10 cellular contexts compared by ENCODE assay signal in genomic region chr20:19785173-19785799, GRCh38. TPM values are rescaled to one million over a fixed set of nuclear protein-coding genes. Genes with fewer than 3 reads are reported as not detected.
DNase-seq lines count a peak whose midpoint lies in the region; ATAC-seq and TF ChIP-seq lines count a peak whose summit lies in the region.
"Had no signal": no experiment of that assay in that cellular context is flagged by ENCODE, and none has a peak within 500 bp of the region (broad histone marks: within the 10 kb centered on the region; RNA-seq: fewer than 3 reads in every experiment).

No MANE protein-coding gene starts in this region.

- DNase-seq in A673 (ENCODE audit: low spot score): no peak
- peak; percentile 36 for DNase-seq in RPMI7951 (ENCODE audit: low read depth)
- DNase-seq in fibroblast of mammary gland (ENCODE audit: low read depth): peak; percentile 61
- no peak for DNase-seq in neural crest cell (ENCODE audit: low read depth, low spot score)
- no peak for DNase-seq in GM20000 (ENCODE audit: low spot score)
- no peak for DNase-seq in naive thymus-derived CD4-positive, alpha-beta T cell
- no peak for DNase-seq in activated T-cell treated with anti-CD3 and anti-CD28 coated beads, Interleukin-2, amount 50 U/mL, for 24 hours
- no peak for DNase-seq in GM13977 (ENCODE audit: low spot score)
- DNase-seq: activated effector memory CD4-positive, alpha-beta T cell treated with Interleukin-2 at 50 U/mL for 16 hours had no signal

- CTCF ChIA-PET in A673 (lab: Charles Lee): interaction anchor here (1.0 kb wide), 1 partner anchor 208 kb away, joined by 4 read pairs; no protein-coding TSS in a partner anchor
- CTCF ChIA-PET in naive thymus-derived CD4-positive, alpha-beta T cell (lab: Charles Lee): no interaction called here

- POLR2A ChIA-PET in A673 (lab: Charles Lee; ENCODE audit: low non-redundant PET): interaction anchor here (0.7 kb wide), 1 partner anchor 26 kb away, joined by 3 read pairs; no protein-coding TSS in a partner anchor
- POLR2A ChIA-PET in naive thymus-derived CD4-positive, alpha-beta T cell (lab: Charles Lee): no interaction called here

- H3K36me3 ChIP-seq in A673 (ENCODE audit: insufficient read depth, low read length, poor library complexity, severe bottlenecking): no peaks in the 10 kb centered on the region
- no peaks in the 10 kb centered on the region for H3K36me3 ChIP-seq in naive thymus-derived CD4-positive, alpha-beta T cell (ENCODE audit: control insufficient read depth in 2 of 3, insufficient read depth in 3 of 3, low read length in 3 of 3)
- H3K36me3 ChIP-seq: BLaER1 had no signal

- no peak for TF ChIP-seq CTCF in A673 (conservative IDR thresholded peaks at IDR 0.05; ENCODE audit: low read depth, low read length)
- no peak for TF ChIP-seq CTCF in fibroblast of mammary gland (conservative IDR thresholded peaks at IDR 0.05; ENCODE audit: control insufficient read depth, insufficient read depth, low read depth, low read length)
- TF ChIP-seq CTCF in neural crest cell (conservative IDR thresholded peaks at IDR 0.05): no peak
- TF ChIP-seq CTCF in GM20000 (IDR thresholded peaks at IDR 0.05; ENCODE audit: extremely low read depth, missing control alignments): no peak
- no peak for TF ChIP-seq CTCF in GM13977 (IDR thresholded peaks at IDR 0.05; ENCODE audit: extremely low read depth, insufficient read depth, missing control alignments)

- no TSS peak for BruUV-seq in A673 (replicated peaks; lab: Mats Ljungman, UMichigan)

- no peaks in the 10 kb centered on the region for H3K27me3 Mint-ChIP-seq in neural crest cell (ENCODE audit: low read depth)
- H3K27me3 Mint-ChIP-seq in naive thymus-derived CD4-positive, alpha-beta T cell: peaks cover 0 to 14% (median 8%) of the 10 kb centered on the region in 5 donors
- H3K27me3 Mint-ChIP-seq in activated T-cell treated with anti-CD3 and anti-CD28 coated beads, Interleukin-2, amount 50 U/mL, for 24 hours: peaks cover 21% of the 10 kb centered on the region

- intact Hi-C loops in A673 (cut with micrococcal nuclease; ENCODE audit: unreplicated experiment): loop anchor here (1.0 to 10.0 kb wide), 2 partner anchors 90 to 210 kb away; no protein-coding TSS in a partner anchor
- intact Hi-C loops in naive thymus-derived CD4-positive, alpha-beta T cell (cut with micrococcal nuclease): loop anchor here (1.0 to 10.0 kb wide), 2 partner anchors 210 kb away; no protein-coding TSS in a partner anchor

- peaks cover 28% of the 10 kb centered on the region for H3K4me1 Mint-ChIP-seq in neural crest cell
- H3K4me1 Mint-ChIP-seq in naive thymus-derived CD4-positive, alpha-beta T cell: peaks cover 0 to 6% (median 0%) of the 10 kb centered on the region in 7 donors
- H3K4me1 Mint-ChIP-seq in activated T-cell treated with anti-CD3 and anti-CD28 coated beads, Interleukin-2, amount 50 U/mL, for 24 hours (ENCODE audit: low read depth): peaks cover 2% of the 10 kb centered on the region

- H3K27ac ChIP-seq in A673 (ENCODE audit: low read depth, low read length, poor library complexity, severe bottlenecking): peak overlapping the region; percentile 34
- no peak overlapping the region for H3K27ac ChIP-seq in naive thymus-derived CD4-positive, alpha-beta T cell (ENCODE audit: low read depth, low read length)
- H3K27ac ChIP-seq: BLaER1 had no signal

- H3K4me3 ChIP-seq in A673 (ENCODE audit: low read depth, low read length, poor library complexity, severe bottlenecking) (no peak overlapping the region), fibroblast of mammary gland (ENCODE audit: control insufficient read depth, low read depth, low read length) (no peak overlapping the region)
- no peak overlapping the region for H3K4me3 ChIP-seq in naive thymus-derived CD4-positive, alpha-beta T cell (ENCODE audit: low read length)
- H3K4me3 ChIP-seq: BLaER1 had no signal

- no peak for ATAC-seq in naive thymus-derived CD4-positive, alpha-beta T cell

- no peaks in the 10 kb centered on the region for H3K27me3 ChIP-seq in A673 (replicated peaks; ENCODE audit: insufficient read depth, low read depth, low read length, poor library complexity)
- no peaks in the 10 kb centered on the region for H3K27me3 ChIP-seq in naive thymus-derived CD4-positive, alpha-beta T cell (ENCODE audit: control insufficient read depth in 2 of 2, insufficient read depth in 2 of 2, low read length in 2 of 2)
- H3K27me3 ChIP-seq: BLaER1 had no signal

- in situ Hi-C loops in GM13977 (cut with MboI; ENCODE audit: low pct_unique_long_range_greater_than_20kb, low sequenced_read_pairs, unreplicated experiment): loop anchor here (10.0 kb wide), 1 partner anchor 210 kb away; no protein-coding TSS in a partner anchor

- peaks cover 33% of the 10 kb centered on the region for H3K4me1 ChIP-seq in A673 (ENCODE audit: insufficient read depth, low read length, poor library complexity, severe bottlenecking)
- H3K4me1 ChIP-seq in naive thymus-derived CD4-positive, alpha-beta T cell (ENCODE audit: control insufficient read depth in 2 of 2, insufficient read depth in 2 of 2, low read length in 2 of 2): no peaks in the 10 kb centered on the region

- H3K4me3 Mint-ChIP-seq in neural crest cell: peak overlapping the region; percentile 2
- H3K4me3 Mint-ChIP-seq in naive thymus-derived CD4-positive, alpha-beta T cell: no peak overlapping the region
- no peak overlapping the region for H3K4me3 Mint-ChIP-seq in activated T-cell treated with anti-CD3 and anti-CD28 coated beads, Interleukin-2, amount 50 U/mL, for 24 hours

- peaks cover 5% of the 10 kb centered on the region for H3K9me3 Mint-ChIP-seq in neural crest cell
- peaks cover 0 to 17% (median 0%) of the 10 kb centered on the region in 11 donors for H3K9me3 Mint-ChIP-seq in naive thymus-derived CD4-positive, alpha-beta T cell
- peaks cover 2% of the 10 kb centered on the region for H3K9me3 Mint-ChIP-seq in activated T-cell treated with anti-CD3 and anti-CD28 coated beads, Interleukin-2, amount 50 U/mL, for 24 hours

- peaks cover 4% of the 10 kb centered on the region for H3K9me3 ChIP-seq in A673 (ENCODE audit: low read depth, low read length, poor library complexity, severe bottlenecking)
- no peaks in the 10 kb centered on the region for H3K9me3 ChIP-seq in naive thymus-derived CD4-positive, alpha-beta T cell (ENCODE audit: control insufficient read depth in 2 of 3, low read length in 3 of 3)

- no peak overlapping the region for H3K27ac Mint-ChIP-seq in neural crest cell (ENCODE audit: unreplicated experiment)
- H3K27ac Mint-ChIP-seq in naive thymus-derived CD4-positive, alpha-beta T cell: no peak overlapping the region
- no peak overlapping the region for H3K27ac Mint-ChIP-seq in activated T-cell treated with anti-CD3 and anti-CD28 coated beads, Interleukin-2, amount 50 U/mL, for 24 hours

- H3K36me3 Mint-ChIP-seq in neural crest cell (ENCODE audit: low read depth): peaks cover 11% of the 10 kb centered on the region
- no peaks in the 10 kb centered on the region for H3K36me3 Mint-ChIP-seq in naive thymus-derived CD4-positive, alpha-beta T cell
- H3K36me3 Mint-ChIP-seq in activated T-cell treated with anti-CD3 and anti-CD28 coated beads, Interleukin-2, amount 50 U/mL, for 24 hours (ENCODE audit: low read depth): no peaks in the 10 kb centered on the region

RNA-seq across cellular contexts. Expression of gene RIN2, which starts 27.2 kb away (rescaled TPM):
- total RNA-seq in A673 (2021) (14.6 and 18.5 TPM in 2 replicates), neural crest cell (19.9 and 22.1 TPM in 2 replicates)
- 61.0 and 62.8 TPM in 2 replicates for total RNA-seq in RPMI7951 (2014; rRNA removed; shearing (Covaris generic))
- 10 to 100 TPM in 1 of 5 experiments, 1 to 10 TPM in 1, under 1 TPM in 2, not detected in 1; 0.57 to 20.8 (median 1.3) TPM for total RNA-seq in naive thymus-derived CD4-positive, alpha-beta T cell
- polyA plus RNA-seq in naive thymus-derived CD4-positive, alpha-beta T cell: not detected

Comparison
In these comparisons a context has a peak if more than half of its experiments do, and no peak if none do; other contexts are left out.
1. DNase-seq: peak in RPMI7951 (single experiment) and fibroblast of mammary gland (single experiment); none in A673 (single experiment), neural crest cell (single experiment), GM20000 (single experiment), naive thymus-derived CD4-positive, alpha-beta T cell (0 of 9), activated T-cell treated with anti-CD3 and anti-CD28 coated beads, Interleukin-2, amount 50 U/mL, for 24 hours (single experiment) and GM13977 (single experiment).